32 cellular contexts compared by ENCODE assay signal in genomic region chr1:177838910-177839309, GRCh38.
"Had no signal": no experiment of that assay in that cellular context is flagged by ENCODE, and none has a peak within 500 bp of the region (broad histone marks: within the 10 kb centered on the region; RNA-seq: fewer than 3 reads in every experiment).

No MANE protein-coding gene starts in this region.

- H3K27me3 ChIP-seq: adrenal gland, body of pancreas, cardiac muscle cell had no signal

- H3K36me3 ChIP-seq: adrenal gland, cardiac muscle cell had no signal

- ATAC-seq: activated CD8-positive, alpha-beta T cell treated with anti-CD3 and anti-CD28 coated beads for 36 hours; activated naive CD4-positive, alpha-beta T cell treated with anti-CD3 and anti-CD28 coated beads, Interleukin-2, amount 50 U/mL, for 72 hours; activated T-cell treated with anti-CD3 and anti-CD28 coated beads, Interleukin-2, amount 50 U/mL, for 4 hours; activated T-cell treated with anti-CD3 and anti-CD28 coated beads, Interleukin-2, amount 50 U/mL, for 72 hours; activated T-helper 17 cell treated with anti-CD3 and anti-CD28 coated beads, Interleukin-2, amount 50 U/mL, for 72 hours; body of pancreas had no signal

- H3K4me1 ChIP-seq: adrenal gland, body of pancreas had no signal

- H3K9me3 ChIP-seq: adrenal gland, body of pancreas had no signal

- DNase-seq: activated B cell treated with CpG ODN at 0.5 μM for 24 hours; activated CD4-positive, alpha-beta memory T cell treated with anti-CD3 and anti-CD28 coated beads for 36 hours; activated CD4-positive, alpha-beta T cell treated with anti-CD3 and anti-CD28 coated beads for 4 hours; activated CD4-positive, alpha-beta T cell treated with anti-CD3 and anti-CD28 coated beads, Interleukin-2, amount 10 ng/mL, durations not matched to agents 24 days and 14 days; activated CD4-positive, alpha-beta T cell treated with anti-CD3 and anti-CD28 coated beads, Interleukin-2, amount 50 U/mL, for 1 hour; activated CD4-positive, alpha-beta T cell treated with anti-CD3 and anti-CD28 coated beads, Interleukin-2, amount 50 U/mL, for 4 hours; activated CD4-positive, CD25-positive, alpha-beta regulatory T cell treated with anti-CD3 and anti-CD28 coated beads, Interleukin-2, amount 50 U/mL, for 72 hours; activated CD8-positive, alpha-beta memory T cell treated with anti-CD3 and anti-CD28 coated beads, Interleukin-2, amount 50 U/mL, for 4 hours; activated CD8-positive, alpha-beta T cell treated with anti-CD3 and anti-CD28 coated beads for 36 hours; activated effector memory CD4-positive, alpha-beta T cell treated with anti-CD3 and anti-CD28 coated beads, Interleukin-2, amount 50 U/mL, for 16 hours; activated gamma-delta T cell treated with Interleukin-2 at 50 U/mL for 16 hours; activated naive CD4-positive, alpha-beta T cell; activated naive CD4-positive, alpha-beta T cell treated with anti-CD3 and anti-CD28 coated beads for 36 hours; activated naive CD4-positive, alpha-beta T cell treated with anti-CD3 and anti-CD28 coated beads, Interleukin-2, amount 50 U/mL, for 16 hours; activated naive CD8-positive, alpha-beta T cell treated with anti-CD3 and anti-CD28 coated beads for 36 hours; activated T-cell treated with anti-CD3 and anti-CD28 coated beads for 4 hours; activated T-cell treated with anti-CD3 and anti-CD28 coated beads, Interleukin-2, amount 50 U/mL, for 1 hour; activated T-cell treated with anti-CD3 and anti-CD28 coated beads, Interleukin-2, amount 50 U/mL, for 4 hours; activated T-cell treated with anti-CD3 and anti-CD28 coated beads, Interleukin-2, amount 50 U/mL, for 72 hours; adrenal gland; amniotic stem cell; aorta; body of pancreas; caudate nucleus; cerebellar nuclear complex; T-helper 1 cell; T-helper 2 cell; T-helper 9 cell had no signal

- H3K27ac ChIP-seq: adrenal gland, body of pancreas, cardiac muscle cell, VCaP had no signal

- H3K4me3 ChIP-seq: adrenal gland, body of pancreas, cardiac muscle cell had no signal
